In genomic region chrX:47497274-47497673, GRCh38 we compare ENCODE assay signal across 11 cellular contexts. TPM values are rescaled to one million over a fixed set of nuclear protein-coding genes. Genes with fewer than 3 reads are reported as not detected.
DNase-seq lines count a peak whose midpoint lies in the region; ATAC-seq and TF ChIP-seq lines count a peak whose summit lies in the region.
"Had no signal": no experiment of that assay in that cellular context is flagged by ENCODE, and none has a peak within 500 bp of the region (broad histone marks: within the 10 kb centered on the region; RNA-seq: fewer than 3 reads in every experiment).

No MANE protein-coding gene starts in this region.

- CTCF ChIA-PET in activated CD8-positive, alpha-beta T cell treated with anti-CD3 and anti-CD28 coated beads for 36 hours (lab: Charles Lee): interaction anchor here (0.7 to 2.0 kb wide), 3 partner anchors 8 to 26 kb away, joined by 3 to 14 read pairs (median 6); no protein-coding TSS in a partner anchor
- CTCF ChIA-PET in activated CD8-positive, alpha-beta T cell treated with anti-CD3 and anti-CD28 coated beads, Interleukin-2, amount 10 ng/mL, durations not matched to agents 7 days and 5 days (lab: Charles Lee): interaction anchor here (0.6 to 1.4 kb wide), 9 partner anchors 11 to 165 kb away, joined by 3 to 16 read pairs (median 4); no protein-coding TSS in a partner anchor

- H3K4me1 ChIP-seq in endodermal cell (ENCODE audit: control insufficient read depth, insufficient read depth, low read length): no peaks in the 10 kb centered on the region
- H3K4me1 ChIP-seq: thyroid gland had no signal

- H3K27me3 Mint-ChIP-seq in activated CD8-positive, alpha-beta T cell treated with anti-CD3 and anti-CD28 coated beads for 36 hours: no peaks in the 10 kb centered on the region
- no peaks in the 10 kb centered on the region for H3K27me3 Mint-ChIP-seq in activated CD8-positive, alpha-beta T cell treated with anti-CD3 and anti-CD28 coated beads, Interleukin-2, amount 10 ng/mL, durations not matched to agents 7 days and 5 days (ENCODE audit: low read depth)
- no peaks in the 10 kb centered on the region for H3K27me3 Mint-ChIP-seq in endodermal cell (ENCODE audit: insufficient read depth)

- H3K9me3 ChIP-seq in endodermal cell (ENCODE audit: control insufficient read depth, low read length): peaks cover 10% of the 10 kb centered on the region
- H3K9me3 ChIP-seq: thyroid gland had no signal

- H3K4me3 ChIP-seq in endodermal cell (ENCODE audit: low read length) (no peak overlapping the region), retinal pigment epithelial cell (ENCODE audit: low read length) (no peak overlapping the region)
- H3K4me3 ChIP-seq: spleen, thyroid gland had no signal

- H3K27ac ChIP-seq in endodermal cell (ENCODE audit: low read depth, low read length): no peak overlapping the region
- H3K27ac ChIP-seq: spleen, thyroid gland had no signal

- intact Hi-C loops in activated CD8-positive, alpha-beta T cell treated with anti-CD3 and anti-CD28 coated beads for 36 hours (cut with micrococcal nuclease): no loop called here

- no peaks in the 10 kb centered on the region for H3K27me3 ChIP-seq in endodermal cell (ENCODE audit: control insufficient read depth, insufficient read depth, low read length, poor library complexity, severe bottlenecking)
- H3K27me3 ChIP-seq: spleen, thyroid gland had no signal

- no peak overlapping the region for H3K9ac ChIP-seq in endodermal cell (ENCODE audit: extremely low read depth, low read length, poor library complexity, severe bottlenecking)

- TF ChIP-seq CTCF in activated CD8-positive, alpha-beta T cell treated with anti-CD3 and anti-CD28 coated beads for 36 hours (IDR thresholded peaks at IDR 0.05): peak; percentile 39
- TF ChIP-seq CTCF in endodermal cell (conservative IDR thresholded peaks at IDR 0.05) (peak; percentile 63), retinal pigment epithelial cell (conservative IDR thresholded peaks at IDR 0.05; ENCODE audit: low read depth, low read length) (peak; percentile 42)

- H3K9me3 Mint-ChIP-seq in activated CD8-positive, alpha-beta T cell treated with anti-CD3 and anti-CD28 coated beads for 36 hours: no peaks in the 10 kb centered on the region
- no peaks in the 10 kb centered on the region for H3K9me3 Mint-ChIP-seq in activated CD8-positive, alpha-beta T cell treated with anti-CD3 and anti-CD28 coated beads, Interleukin-2, amount 10 ng/mL, durations not matched to agents 7 days and 5 days (ENCODE audit: insufficient read depth)
- H3K9me3 Mint-ChIP-seq in endodermal cell: peaks cover 72% of the 10 kb centered on the region
- H3K9me3 Mint-ChIP-seq: activated naive CD8-positive, alpha-beta T cell treated with anti-CD3 and anti-CD28 coated beads, Interleukin-2, amount 50 U/mL, for 24 hours had no signal

- no peak for DNase-seq in activated CD8-positive, alpha-beta T cell treated with anti-CD3 and anti-CD28 coated beads for 36 hours
- no peak for DNase-seq in activated CD8-positive, alpha-beta T cell treated with anti-CD3 and anti-CD28 coated beads, Interleukin-2, amount 10 ng/mL, durations not matched to agents 7 days and 5 days
- peak; percentile 30 for DNase-seq in NCI-H69 (lab: John Stamatoyannopoulos, UW)
- no peak for DNase-seq in endodermal cell
- no peak for DNase-seq in retinal pigment epithelial cell (ENCODE audit: low read depth)
- DNase-seq: activated naive CD8-positive, alpha-beta T cell treated with anti-CD3 and anti-CD28 coated beads, Interleukin-2, amount 50 U/mL, for 24 hours; spleen; thyroid gland had no signal

- H3K4me3 Mint-ChIP-seq in activated CD8-positive, alpha-beta T cell treated with anti-CD3 and anti-CD28 coated beads for 36 hours: no peak overlapping the region
- H3K4me3 Mint-ChIP-seq in activated CD8-positive, alpha-beta T cell treated with anti-CD3 and anti-CD28 coated beads, Interleukin-2, amount 10 ng/mL, durations not matched to agents 7 days and 5 days: no peak overlapping the region
- no peak overlapping the region for H3K4me3 Mint-ChIP-seq in endodermal cell
- H3K4me3 Mint-ChIP-seq: activated naive CD8-positive, alpha-beta T cell treated with anti-CD3 and anti-CD28 coated beads, Interleukin-2, amount 50 U/mL, for 24 hours had no signal

- H3K36me3 Mint-ChIP-seq in activated CD8-positive, alpha-beta T cell treated with anti-CD3 and anti-CD28 coated beads for 36 hours (ENCODE audit: low read depth): no peaks in the 10 kb centered on the region
- no peaks in the 10 kb centered on the region for H3K36me3 Mint-ChIP-seq in activated CD8-positive, alpha-beta T cell treated with anti-CD3 and anti-CD28 coated beads, Interleukin-2, amount 10 ng/mL, durations not matched to agents 7 days and 5 days (ENCODE audit: low read depth)
- no peaks in the 10 kb centered on the region for H3K36me3 Mint-ChIP-seq in endodermal cell (ENCODE audit: low read depth)

- WGBS in endodermal cell (ENCODE audit: insufficient coverage in 1 of 2, insufficient read length in 1 of 2), 2 experiments: no CpG with 5 or more reads among the region's 2 CpGs

- POLR2A ChIA-PET in activated CD8-positive, alpha-beta T cell treated with anti-CD3 and anti-CD28 coated beads for 36 hours (lab: Charles Lee): interaction anchor here (1.0 kb wide), 1 partner anchor 26 kb away, joined by 3 read pairs; no protein-coding TSS in a partner anchor
- POLR2A ChIA-PET in activated CD8-positive, alpha-beta T cell treated with anti-CD3 and anti-CD28 coated beads, Interleukin-2, amount 10 ng/mL, durations not matched to agents 7 days and 5 days (lab: Charles Lee): no interaction called here

- no peak overlapping the region for H3K27ac Mint-ChIP-seq in activated CD8-positive, alpha-beta T cell treated with anti-CD3 and anti-CD28 coated beads for 36 hours
- no peak overlapping the region for H3K27ac Mint-ChIP-seq in activated CD8-positive, alpha-beta T cell treated with anti-CD3 and anti-CD28 coated beads, Interleukin-2, amount 10 ng/mL, durations not matched to agents 7 days and 5 days
- H3K27ac Mint-ChIP-seq in endodermal cell: no peak overlapping the region
- H3K27ac Mint-ChIP-seq: activated naive CD8-positive, alpha-beta T cell treated with anti-CD3 and anti-CD28 coated beads, Interleukin-2, amount 50 U/mL, for 24 hours had no signal

- H3K4me1 Mint-ChIP-seq in activated CD8-positive, alpha-beta T cell treated with anti-CD3 and anti-CD28 coated beads for 36 hours (ENCODE audit: low read depth): no peaks in the 10 kb centered on the region
- peaks cover 7% of the 10 kb centered on the region for H3K4me1 Mint-ChIP-seq in activated CD8-positive, alpha-beta T cell treated with anti-CD3 and anti-CD28 coated beads, Interleukin-2, amount 10 ng/mL, durations not matched to agents 7 days and 5 days (ENCODE audit: low read depth)
- peaks cover 12% of the 10 kb centered on the region for H3K4me1 Mint-ChIP-seq in endodermal cell
- H3K4me1 Mint-ChIP-seq: activated naive CD8-positive, alpha-beta T cell treated with anti-CD3 and anti-CD28 coated beads, Interleukin-2, amount 50 U/mL, for 24 hours had no signal

- no peaks in the 10 kb centered on the region for H3K36me3 ChIP-seq in endodermal cell (ENCODE audit: control insufficient read depth, insufficient read depth, low read length)
- H3K36me3 ChIP-seq: spleen, thyroid gland had no signal

- ATAC-seq in activated CD8-positive, alpha-beta T cell treated with anti-CD3 and anti-CD28 coated beads for 36 hours: no peak
- no peak for ATAC-seq in activated CD8-positive, alpha-beta T cell treated with anti-CD3 and anti-CD28 coated beads, Interleukin-2, amount 10 ng/mL, durations not matched to agents 7 days and 5 days
- ATAC-seq in GM18870 (IDR thresholded peaks at IDR 0.05; ENCODE audit: unreplicated experiment): no peak
- no peak for ATAC-seq in GM18867 (IDR thresholded peaks at IDR 0.05; ENCODE audit: unreplicated experiment)
- no peak for ATAC-seq in HG03457 (IDR thresholded peaks at IDR 0.05; ENCODE audit: unreplicated experiment)
- ATAC-seq: activated naive CD8-positive, alpha-beta T cell treated with anti-CD3 and anti-CD28 coated beads, Interleukin-2, amount 50 U/mL, for 24 hours had no signal

RNA-seq across cellular contexts. Expression of gene ZNF41, which starts 14.3 kb away (rescaled TPM):
- 10 to 100 TPM; 10.6 TPM for total RNA-seq in activated CD8-positive, alpha-beta T cell treated with anti-CD3 and anti-CD28 coated beads for 36 hours
- 10 to 100 TPM; 12.9 to 13.1 TPM for total RNA-seq in activated CD8-positive, alpha-beta T cell treated with anti-CD3 and anti-CD28 coated beads, Interleukin-2, amount 10 ng/mL, durations not matched to agents 7 days and 5 days
- total RNA-seq in endodermal cell: 1 to 10 TPM; 2.9 to 5.6 TPM
- polyA plus RNA-seq in endodermal cell (2013, experiment 1 of 2): 4.2 TPM
- polyA plus RNA-seq in endodermal cell (2013, experiment 2 of 2): 4.2 TPM
